ENCODE assay signal across 13 cellular contexts in the genomic region with DNA sequence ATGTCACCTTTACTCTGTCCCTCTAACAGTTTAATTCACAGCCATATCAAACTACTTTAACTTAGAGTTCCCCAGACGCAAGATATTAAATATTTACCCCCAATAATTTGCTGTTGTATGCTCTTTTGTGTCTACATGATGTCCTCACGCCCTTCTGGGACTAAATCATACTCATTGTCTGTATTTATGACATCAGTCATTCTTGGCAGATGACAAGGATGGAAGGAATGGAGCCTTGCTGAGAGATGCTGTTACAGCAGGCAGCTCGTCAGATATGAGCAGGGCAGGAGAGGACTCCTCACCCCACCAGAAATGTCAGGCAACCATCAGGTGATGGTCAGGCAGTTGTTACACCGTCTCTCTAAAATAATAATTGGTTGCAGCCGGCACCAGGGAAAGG. TPM values are rescaled to one million over a fixed set of nuclear protein-coding genes. Genes with fewer than 3 reads are reported as not detected.
DNase-seq lines count a peak whose midpoint lies in the region; ATAC-seq and TF ChIP-seq lines count a peak whose summit lies in the region.
"Had no signal": no experiment of that assay in that cellular context is flagged by ENCODE, and none has a peak within 500 bp of the region (broad histone marks: within the 10 kb centered on the region; RNA-seq: fewer than 3 reads in every experiment).

No MANE protein-coding gene starts in this region.

- H3K36me3 ChIP-seq in CD4-positive, alpha-beta memory T cell (ENCODE audit: insufficient read depth, low read length): peaks cover 38% of the 10 kb centered on the region
- H3K36me3 ChIP-seq in neural cell (ENCODE audit: insufficient read depth, low read length): no peaks in the 10 kb centered on the region

- no peaks in the 10 kb centered on the region for H3K9me3 ChIP-seq in CD4-positive, alpha-beta memory T cell (ENCODE audit: control insufficient read depth in 1 of 2, low read length in 2 of 2)
- H3K9me3 ChIP-seq in neural cell (ENCODE audit: low read length): no peaks in the 10 kb centered on the region

- H3K4me2 ChIP-seq in neural cell (ENCODE audit: low read length): no peak overlapping the region

- no peak overlapping the region for H3K9ac ChIP-seq in neural cell (ENCODE audit: low read length)
- H3K9ac ChIP-seq: GM23248 had no signal

- H3K27me3 ChIP-seq in CD4-positive, alpha-beta memory T cell (ENCODE audit: insufficient read depth, low read length): no peaks in the 10 kb centered on the region
- no peaks in the 10 kb centered on the region for H3K27me3 ChIP-seq in neural cell (ENCODE audit: insufficient read depth, low read depth, low read length)

- H4K20me1 ChIP-seq in neural cell (ENCODE audit: insufficient read depth): no peaks in the 10 kb centered on the region

- peaks cover 58 to 81% of the 10 kb centered on the region in 2 donors for H3K36me3 Mint-ChIP-seq in CD4-positive, alpha-beta memory T cell
- H3K36me3 Mint-ChIP-seq in activated T-helper 17 cell treated with anti-CD3 and anti-CD28 coated beads, Interleukin-2, amount 50 U/mL, for 72 hours (ENCODE audit: low read depth): peaks cover 99% of the 10 kb centered on the region
- peaks cover 42% of the 10 kb centered on the region for H3K36me3 Mint-ChIP-seq in endothelial cell (ENCODE audit: low read depth, unreplicated experiment)

- 83% methylated on average over 5 of the region's 5 CpGs for WGBS in lower leg skin, 2 donors

- intact Hi-C loops in CD4-positive, alpha-beta memory T cell (cut with micrococcal nuclease): no loop called here
- intact Hi-C loops in lower leg skin (cut with DNase I; ENCODE audit: low total_unique reads): no loop called here

- peaks cover 12 to 24% (median 19%) of the 10 kb centered on the region in 4 donors for H3K4me1 Mint-ChIP-seq in CD4-positive, alpha-beta memory T cell
- peaks cover 5% of the 10 kb centered on the region for H3K4me1 Mint-ChIP-seq in activated T-helper 17 cell treated with anti-CD3 and anti-CD28 coated beads, Interleukin-2, amount 50 U/mL, for 72 hours
- H3K4me1 Mint-ChIP-seq in endothelial cell (ENCODE audit: unreplicated experiment): peaks cover 25% of the 10 kb centered on the region

- CTCF ChIA-PET in CD4-positive, alpha-beta memory T cell (lab: Charles Lee; ENCODE audit: partially characterized antibody): interaction anchor here (1.5 kb wide), 1 partner anchor 10 kb away, joined by 4 read pairs; no protein-coding TSS in a partner anchor

- H3K9me3 Mint-ChIP-seq in CD4-positive, alpha-beta memory T cell: no peaks in the 10 kb centered on the region
- H3K9me3 Mint-ChIP-seq in activated T-helper 17 cell treated with anti-CD3 and anti-CD28 coated beads, Interleukin-2, amount 50 U/mL, for 72 hours: no peaks in the 10 kb centered on the region
- no peaks in the 10 kb centered on the region for H3K9me3 Mint-ChIP-seq in endothelial cell (ENCODE audit: unreplicated experiment)

- H3K79me2 ChIP-seq in neural cell (replicated peaks; ENCODE audit: insufficient read depth, low read length): no peaks in the 10 kb centered on the region

- H3K4me3 ChIP-seq in CD4-positive, alpha-beta memory T cell (ENCODE audit: low read length in 2 of 2): no peak overlapping the region
- H3K4me3 ChIP-seq in neural cell (ENCODE audit: low read length) (peak overlapping the region; percentile 24), lower leg skin (ENCODE audit: low read depth, poor library complexity, severe bottlenecking) (no peak overlapping the region)
- H3K4me3 ChIP-seq: GM23248 had no signal

- no peak for TF ChIP-seq RAD21 in neural cell (conservative IDR thresholded peaks at IDR 0.05)

- no peak for TF ChIP-seq POLR2A in lower leg skin (IDR thresholded peaks at IDR 0.05)

- TF ChIP-seq EP300 in neural cell (conservative IDR thresholded peaks at IDR 0.05; ENCODE audit: poor library complexity, severe bottlenecking): peak; percentile 81

- no peak for DNase-seq in CD4-positive, alpha-beta memory T cell
- DNase-seq in endothelial cell (ENCODE audit: low spot score) (no peak), CD1c-positive myeloid dendritic cell (ENCODE audit: extremely low spot score) (no peak), lower leg skin (ENCODE audit: low spot score in 2 of 2) (no peak)
- DNase-seq: C1 segment of cervical spinal cord, DMS53, GF-D8, GM23248, H7 had no signal

- no peak for ATAC-seq in activated T-helper 17 cell treated with anti-CD3 and anti-CD28 coated beads, Interleukin-2, amount 50 U/mL, for 72 hours (replicated peaks)
- ATAC-seq in GM21737 (IDR thresholded peaks at IDR 0.05; ENCODE audit: unreplicated experiment): no peak

- H3K27me3 Mint-ChIP-seq in CD4-positive, alpha-beta memory T cell: no peaks in the 10 kb centered on the region
- no peaks in the 10 kb centered on the region for H3K27me3 Mint-ChIP-seq in activated T-helper 17 cell treated with anti-CD3 and anti-CD28 coated beads, Interleukin-2, amount 50 U/mL, for 72 hours
- H3K27me3 Mint-ChIP-seq in endothelial cell (ENCODE audit: unreplicated experiment): peaks cover 5% of the 10 kb centered on the region
- H3K27me3 Mint-ChIP-seq: B cell had no signal

- peak overlapping the region in 4 of 7 donors; percentile 6 to 71 (median 41) for H3K27ac Mint-ChIP-seq in CD4-positive, alpha-beta memory T cell
- peak overlapping the region; percentile 11 for H3K27ac Mint-ChIP-seq in activated T-helper 17 cell treated with anti-CD3 and anti-CD28 coated beads, Interleukin-2, amount 50 U/mL, for 72 hours
- peak overlapping the region; percentile 19 for H3K27ac Mint-ChIP-seq in endothelial cell (ENCODE audit: unreplicated experiment)
- H3K27ac Mint-ChIP-seq: B cell had no signal

- H3K27ac ChIP-seq in CD4-positive, alpha-beta memory T cell (ENCODE audit: low read depth, low read length): no peak overlapping the region
- no peak overlapping the region for H3K27ac ChIP-seq in neural cell (ENCODE audit: low read length)
- H3K27ac ChIP-seq: GM23248 had no signal

- no peak for TF ChIP-seq CTCF in endothelial cell (IDR thresholded peaks at IDR 0.05; ENCODE audit: unreplicated experiment)
- TF ChIP-seq CTCF in neural cell (IDR thresholded peaks at IDR 0.05; ENCODE audit: poor library complexity, severe bottlenecking): no peak
- TF ChIP-seq CTCF in lower leg skin (IDR thresholded peaks at IDR 0.05): no peak

- no peaks in the 10 kb centered on the region for H3K4me1 ChIP-seq in CD4-positive, alpha-beta memory T cell (ENCODE audit: insufficient read depth, low read length)

- no peaks in the 10 kb centered on the region for H3F3A ChIP-seq in neural cell (ENCODE audit: insufficient read depth, low read length, poor library complexity, severe bottlenecking)

- no peaks in the 10 kb centered on the region for H3K9me2 ChIP-seq in neural cell (ENCODE audit: insufficient read depth, low read length)

- H3K4me3 Mint-ChIP-seq in CD4-positive, alpha-beta memory T cell: no peak overlapping the region
- no peak overlapping the region for H3K4me3 Mint-ChIP-seq in activated T-helper 17 cell treated with anti-CD3 and anti-CD28 coated beads, Interleukin-2, amount 50 U/mL, for 72 hours
- peak overlapping the region; percentile 37 for H3K4me3 Mint-ChIP-seq in endothelial cell (ENCODE audit: unreplicated experiment)
- H3K4me3 Mint-ChIP-seq: B cell had no signal

- H2AFZ ChIP-seq in neural cell (ENCODE audit: low read depth, low read length): no peak overlapping the region
- H2AFZ ChIP-seq: GM23248 had no signal

- POLR2A ChIA-PET in CD4-positive, alpha-beta memory T cell (lab: Charles Lee; ENCODE audit: partially characterized antibody): interaction anchor here (4.1 kb wide), 1 partner anchor 10 kb away, joined by 18 read pairs; no protein-coding TSS in a partner anchor

TF ChIP-seq in neural cell, 6 proteins besides CTCF, POLR2A, EP300 and RAD21:
- no peak for TF ChIP-seq TAF1 (IDR thresholded peaks at IDR 0.05; ENCODE audit: low read depth)
- peak; percentile 68 for TF ChIP-seq POLR2AphosphoS5 (IDR thresholded peaks at IDR 0.05)

RNA-seq across cellular contexts. Expression of gene CARD8, which starts 41.8 kb away (rescaled TPM):
- 100 to 1,000 TPM; 310 to 316 TPM for total RNA-seq in CD4-positive, alpha-beta memory T cell
- 10 to 100 TPM; 74.9 to 90.5 TPM for polyA plus RNA-seq in CD4-positive, alpha-beta memory T cell
- 100 to 1,000 TPM; 161 to 244 TPM for total RNA-seq in activated T-helper 17 cell treated with anti-CD3 and anti-CD28 coated beads, Interleukin-2, amount 50 U/mL, for 72 hours
- total RNA-seq in endothelial cell (ENCODE audit: unreplicated experiment) (210 TPM), lower leg skin (10 to 100 TPM in 3 of 4 donors, 1 to 10 TPM in 1; 9.3 to 14.1 (median 11.1) TPM)
- polyA plus RNA-seq in neural cell: 21.4 and 23.0 TPM in 2 replicates
- polyA minus RNA-seq in neural cell: 19.5 and 24.5 TPM in 2 replicates

RNA-seq across cellular contexts. Expression of gene ZSWIM9, which starts 43.5 kb away (rescaled TPM):
- total RNA-seq in CD4-positive, alpha-beta memory T cell: 10 to 100 TPM; 10.5 to 11.8 TPM
- 1 to 10 TPM in 1 of 2 donors, under 1 TPM in 1; 0.25 to 1.6 TPM for polyA plus RNA-seq in CD4-positive, alpha-beta memory T cell
- total RNA-seq in activated T-helper 17 cell treated with anti-CD3 and anti-CD28 coated beads, Interleukin-2, amount 50 U/mL, for 72 hours: 10 to 100 TPM in 1 of 2 donors, 1 to 10 TPM in 1; 9.9 to 11.3 TPM
- total RNA-seq in endothelial cell (ENCODE audit: unreplicated experiment): 8.8 TPM
- 2.6 and 4.7 TPM in 2 replicates for polyA plus RNA-seq in neural cell
- polyA minus RNA-seq in neural cell: 6.5 and 9.0 TPM in 2 replicates
- total RNA-seq in lower leg skin: 1 to 10 TPM; 5.5 to 9.9 (median 6.9) TPM

RNA-seq across cellular contexts. Expression of gene LIG1, which starts 43.8 kb away (rescaled TPM):
- 100 to 1,000 TPM; 118 to 124 TPM for total RNA-seq in CD4-positive, alpha-beta memory T cell
- polyA plus RNA-seq in CD4-positive, alpha-beta memory T cell: 10 to 100 TPM; 13.4 to 30.6 TPM
- total RNA-seq in activated T-helper 17 cell treated with anti-CD3 and anti-CD28 coated beads, Interleukin-2, amount 50 U/mL, for 72 hours: 100 to 1,000 TPM; 154 to 206 TPM
- total RNA-seq in endothelial cell (ENCODE audit: unreplicated experiment): 51.5 TPM
- 33.9 and 34.8 TPM in 2 replicates for polyA plus RNA-seq in neural cell
- 29.2 and 31.4 TPM in 2 replicates for polyA minus RNA-seq in neural cell
- 10 to 100 TPM; 20.8 to 44.2 (median 32.9) TPM for total RNA-seq in lower leg skin

RNA-seq across cellular contexts. Expression of gene ZNF114, which starts 55.9 kb away (rescaled TPM):
- total RNA-seq in CD4-positive, alpha-beta memory T cell: under 1 TPM in 1 of 2 experiments, not detected in 1; 0.36 TPM
- not detected for polyA plus RNA-seq in CD4-positive, alpha-beta memory T cell
- total RNA-seq in activated T-helper 17 cell treated with anti-CD3 and anti-CD28 coated beads, Interleukin-2, amount 50 U/mL, for 72 hours: 1 to 10 TPM in 1 of 2 donors, not detected in 1; 1.4 TPM
- total RNA-seq in endothelial cell (ENCODE audit: unreplicated experiment) (12.2 TPM), lower leg skin (under 1 TPM in 3 of 4 donors, not detected in 1; 0.15 to 0.81 (median 0.62) TPM)
- 1.6 and 4.4 TPM in 2 replicates for polyA plus RNA-seq in neural cell
- polyA minus RNA-seq in neural cell: 6.6 and 7.1 TPM in 2 replicates
- polyA plus RNA-seq: GM23248 had no signal

Comparison
In these comparisons a context has a peak if more than half of its experiments do, and no peak if none do; other contexts are left out.
1. RNA of gene CARD8, which starts 41.8 kb away (total RNA-seq): 310 to 316 TPM in CD4-positive, alpha-beta memory T cell, 161 to 244 TPM in activated T-helper 17 cell treated with anti-CD3 and anti-CD28 coated beads, Interleukin-2, amount 50 U/mL, for 72 hours and 210 TPM in endothelial cell (single experiment); 9.3 to 14.1 TPM in lower leg skin; every median in the first group is over 10 times any median in the second.
2. Peak in every context shown above with its lines, with median percentiles within 50 percentile points of each other: H3K27ac Mint-ChIP-seq.